10 cellular contexts compared by ENCODE assay signal in the genomic region with DNA sequence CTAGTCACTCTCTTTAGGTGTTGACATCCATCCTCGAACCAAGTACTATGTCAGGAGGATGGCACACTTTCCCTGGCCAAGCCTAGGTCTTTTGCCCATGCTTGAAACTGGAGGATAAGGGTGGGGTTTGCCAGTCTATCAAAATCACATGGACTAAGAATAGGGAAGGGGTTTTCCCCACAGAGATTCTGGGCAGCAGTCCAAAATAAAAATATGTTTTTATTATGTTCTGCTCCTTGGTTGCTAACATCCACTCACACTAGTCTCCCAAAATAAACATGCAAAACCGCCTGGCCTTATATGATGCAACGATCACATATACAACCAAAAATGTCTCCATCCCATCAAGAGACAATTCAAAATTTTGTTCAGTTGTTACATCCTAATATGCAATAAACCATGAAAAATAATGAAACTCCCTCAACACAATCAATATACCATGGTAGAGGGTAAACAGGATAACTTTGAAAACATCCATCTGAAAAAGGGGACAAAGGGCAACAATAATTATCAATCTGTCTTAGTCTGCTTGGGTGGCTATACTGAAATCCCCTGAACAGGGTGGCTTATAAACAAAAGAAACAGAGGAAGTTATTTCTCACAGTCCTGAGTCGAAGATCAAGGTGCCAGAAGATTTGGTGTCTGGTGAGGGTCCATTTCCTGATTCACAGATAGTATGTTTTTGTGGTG.
DNase-seq lines count a peak whose midpoint lies in the region; ATAC-seq and TF ChIP-seq lines count a peak whose summit lies in the region.
"Had no signal": no experiment of that assay in that cellular context is flagged by ENCODE, and none has a peak within 500 bp of the region (broad histone marks: within the 10 kb centered on the region; RNA-seq: fewer than 3 reads in every experiment).

No MANE protein-coding gene starts in this region.

- H3K4me3 ChIP-seq in OCI-LY7 (ENCODE audit: low read depth, low read length, poor library complexity, severe bottlenecking): no peak overlapping the region

- intact Hi-C loops in Calu3 (cut with micrococcal nuclease; ENCODE audit: unreplicated experiment) (no loop called here), OCI-LY7 (cut with micrococcal nuclease; ENCODE audit: unreplicated experiment) (no loop called here)

- no peaks in the 10 kb centered on the region for H3K9me2 ChIP-seq in OCI-LY7 (ENCODE audit: insufficient read depth, low read length)

- H3K27ac Mint-ChIP-seq in Calu3 (ENCODE audit: unreplicated experiment): peak overlapping the region; percentile 57
- peak overlapping the region; percentile 92 for H3K27ac Mint-ChIP-seq in chondrocyte (ENCODE audit: unreplicated experiment)

- no peak overlapping the region for H3K27ac ChIP-seq in OCI-LY7 (ENCODE audit: low read depth, low read length, poor library complexity, severe bottlenecking)

- H3K27me3 Mint-ChIP-seq in Calu3 (ENCODE audit: unreplicated experiment) (no peaks in the 10 kb centered on the region), chondrocyte (ENCODE audit: low read depth) (no peaks in the 10 kb centered on the region)

- H3K4me1 Mint-ChIP-seq in Calu3 (ENCODE audit: low read depth, unreplicated experiment) (peaks cover 21% of the 10 kb centered on the region), chondrocyte (ENCODE audit: low read depth) (peaks cover 21% of the 10 kb centered on the region)

- H3K4me3 Mint-ChIP-seq in Calu3 (ENCODE audit: low read depth, unreplicated experiment) (no peak overlapping the region), chondrocyte (ENCODE audit: unreplicated experiment) (no peak overlapping the region)

- no peak overlapping the region for H2AFZ ChIP-seq in OCI-LY7 (ENCODE audit: low read length)

- H3K9me3 Mint-ChIP-seq in Calu3 (ENCODE audit: low read depth, unreplicated experiment): no peaks in the 10 kb centered on the region
- H3K9me3 Mint-ChIP-seq in chondrocyte (ENCODE audit: low read depth): peaks cover 3% of the 10 kb centered on the region

- BruUV-seq in Calu3 (replicated peaks; lab: Mats Ljungman, UMichigan) (no TSS peak), OCI-LY7 (replicated peaks; lab: Mats Ljungman, UMichigan) (no TSS peak)

- H3K9me3 ChIP-seq in OCI-LY7 (ENCODE audit: low read length): no peaks in the 10 kb centered on the region

- DNase-seq in Calu3 (peak; percentile 41), NAMALWA (ENCODE audit: low spot score) (peak; percentile 61), chondrocyte (ENCODE audit: low spot score) (no peak), lung microvascular endothelial cell (ENCODE audit: low read depth in 2 of 2) (peak; percentile 65 to 87), KBM-7 (no peak), OCI-LY7 (ENCODE audit: low spot score) (no peak)
- DNase-seq in stimulated activated naive CD8-positive, alpha-beta T cell treated with anti-CD3 and anti-CD28 coated beads, Interleukin-15, Interleukin-2, amounts not matched to agents 100 U/mL and 50 U/mL, for 24 hours: no peak
- DNase-seq: DMS79 treated with DMSO at 0.1 percent for 48 hours, midbrain had no signal

- H4K20me1 ChIP-seq in OCI-LY7 (ENCODE audit: insufficient read depth, low read length): no peaks in the 10 kb centered on the region

- H3K79me2 ChIP-seq in OCI-LY7 (ENCODE audit: insufficient read depth, low read depth, low read length): no peaks in the 10 kb centered on the region

- POLR2A ChIA-PET in OCI-LY7 (lab: Charles Lee): no interaction called here

- no peaks in the 10 kb centered on the region for H3K4me1 ChIP-seq in OCI-LY7 (ENCODE audit: insufficient read depth, low read length, poor library complexity, severe bottlenecking)

- H3K36me3 Mint-ChIP-seq in Calu3 (ENCODE audit: insufficient read depth, unreplicated experiment) (no peaks in the 10 kb centered on the region), chondrocyte (ENCODE audit: low read depth) (no peaks in the 10 kb centered on the region)

- no peaks in the 10 kb centered on the region for H3K36me3 ChIP-seq in OCI-LY7 (ENCODE audit: insufficient read depth, low read length)

- in situ Hi-C loops in KBM-7 (cut with MboI; ENCODE audit: low pct_unique_long_range_greater_than_20kb, low sequenced_read_pairs): no loop called here

- no peak for TF ChIP-seq CTCF in Calu3 (IDR thresholded peaks at IDR 0.05; ENCODE audit: unreplicated experiment)
- TF ChIP-seq CTCF in chondrocyte (IDR thresholded peaks at IDR 0.05): no peak
- no peak for TF ChIP-seq CTCF in OCI-LY7 (conservative IDR thresholded peaks at IDR 0.05; ENCODE audit: low read length)

- CTCF ChIA-PET in Calu3 (lab: Charles Lee) (interaction anchor here (0.7 kb wide), 1 partner anchor 1734 kb away, joined by 3 read pairs; no protein-coding TSS in a partner anchor), OCI-LY7 (lab: Charles Lee; ENCODE audit: unreplicated experiment) (no interaction called here)

- ATAC-seq in stimulated activated naive CD8-positive, alpha-beta T cell treated with anti-CD3 and anti-CD28 coated beads, Interleukin-15, Interleukin-2, amounts not matched to agents 100 U/mL and 50 U/mL, for 24 hours: no peak
- ATAC-seq in GM18519 (IDR thresholded peaks at IDR 0.05; ENCODE audit: low FRiP score, unreplicated experiment): no peak

- H3K4me2 ChIP-seq in OCI-LY7 (ENCODE audit: low read length): no peak overlapping the region

Comparison
In these comparisons a context has a peak if more than half of its experiments do, and no peak if none do; other contexts are left out.
1. DNase-seq: peak in Calu3 (single experiment), NAMALWA (single experiment) and lung microvascular endothelial cell (2 of 2); none in chondrocyte (single experiment), stimulated activated naive CD8-positive, alpha-beta T cell treated with anti-CD3 and anti-CD28 coated beads, Interleukin-15, Interleukin-2, amounts not matched to agents 100 U/mL and 50 U/mL, for 24 hours (single experiment), KBM-7 (single experiment) and OCI-LY7 (single experiment).